8 cellular contexts compared by ENCODE assay signal in genomic region chr1:205430631-205431305, GRCh38. TPM values are rescaled to one million over a fixed set of nuclear protein-coding genes. Genes with fewer than 3 reads are reported as not detected.
DNase-seq lines count a peak whose midpoint lies in the region; ATAC-seq and TF ChIP-seq lines count a peak whose summit lies in the region.

No MANE protein-coding gene starts in this region.

- DNase-seq in MV-4-11 (lab: John Stamatoyannopoulos, UW): peak; percentile 59
- DNase-seq in activated CD8-positive, alpha-beta memory T cell treated with anti-CD3 and anti-CD28 coated beads, Interleukin-2, amount 50 U/mL, for 4 hours: peak; percentile 66
- peak; percentile 94 for DNase-seq in endodermal cell
- peak; percentile 63 for DNase-seq in midbrain (lab: John Stamatoyannopoulos, UW)
- DNase-seq in stimulated activated CD8-positive, alpha-beta memory T cell treated with anti-CD3 and anti-CD28 coated beads, Interleukin-4, amount 100 ng/mL, for 48 hours: peak; percentile 80

- H3K36me3 Mint-ChIP-seq in endodermal cell (ENCODE audit: low read depth): no peaks in the 10 kb centered on the region

- peaks cover 8% of the 10 kb centered on the region for H3K4me1 Mint-ChIP-seq in endodermal cell

- H3F3A ChIP-seq in DOHH2 (ENCODE audit: control insufficient read depth, insufficient read depth): no peaks in the 10 kb centered on the region; the same call in 1 of the 2 replicates

- H3K9me2 ChIP-seq in DOHH2 (replicated peaks; ENCODE audit: control insufficient read depth, low read length): no peaks in the 10 kb centered on the region

- TF ChIP-seq CTCF in DOHH2 (IDR thresholded peaks at IDR 0.05; ENCODE audit: low read depth, low read length, poor library complexity, severe bottlenecking) (peak; percentile 95), endodermal cell (conservative IDR thresholded peaks at IDR 0.05) (peak; percentile 99)

- no peaks in the 10 kb centered on the region for H3K9me3 Mint-ChIP-seq in endodermal cell

- peak overlapping the region; percentile 48 for H3K27ac ChIP-seq in DOHH2 (ENCODE audit: low read depth, low read length)
- H3K27ac ChIP-seq in endodermal cell (ENCODE audit: low read depth, low read length): no peak overlapping the region

- H3K4me1 ChIP-seq in DOHH2 (ENCODE audit: control insufficient read depth, low read length) (peaks cover 37% of the 10 kb centered on the region), endodermal cell (ENCODE audit: control insufficient read depth, insufficient read depth, low read length) (no peaks in the 10 kb centered on the region)

- H4K20me1 ChIP-seq in DOHH2 (ENCODE audit: control insufficient read depth, insufficient read depth, low read depth, low read length): no peaks in the 10 kb centered on the region

- no peaks in the 10 kb centered on the region for H3K27me3 ChIP-seq in DOHH2 (ENCODE audit: control insufficient read depth, low read length)
- H3K27me3 ChIP-seq in endodermal cell (ENCODE audit: control insufficient read depth, insufficient read depth, low read length, poor library complexity, severe bottlenecking): no peaks in the 10 kb centered on the region

- H3K4me3 ChIP-seq in DOHH2 (ENCODE audit: low read length) (peak overlapping the region; percentile 73), endodermal cell (ENCODE audit: low read length) (peak overlapping the region; percentile 82)

- ATAC-seq in HG03439 (IDR thresholded peaks at IDR 0.05; ENCODE audit: unreplicated experiment) (no peak), GM19035 (IDR thresholded peaks at IDR 0.05; ENCODE audit: unreplicated experiment) (no peak)

- peaks cover 47% of the 10 kb centered on the region for H3K27me3 Mint-ChIP-seq in endodermal cell (ENCODE audit: insufficient read depth)

- H3K9me3 ChIP-seq in DOHH2 (ENCODE audit: control insufficient read depth, insufficient read depth, low read length) (no peaks in the 10 kb centered on the region), endodermal cell (ENCODE audit: control insufficient read depth, low read length) (no peaks in the 10 kb centered on the region)

- no peak overlapping the region for H3K27ac Mint-ChIP-seq in endodermal cell

- H3K36me3 ChIP-seq in DOHH2 (ENCODE audit: control insufficient read depth, low read length): no peaks in the 10 kb centered on the region
- H3K36me3 ChIP-seq in endodermal cell (ENCODE audit: control insufficient read depth, insufficient read depth, low read length): no peaks in the 10 kb centered on the region

- peak overlapping the region; percentile 92 for H3K4me2 ChIP-seq in DOHH2 (ENCODE audit: low read length)

- no peaks in the 10 kb centered on the region for H3K79me2 ChIP-seq in DOHH2 (ENCODE audit: control insufficient read depth, low read length)

- H3K9ac ChIP-seq in endodermal cell (ENCODE audit: extremely low read depth, low read length, poor library complexity, severe bottlenecking): peak overlapping the region; percentile 16

- H3K4me3 Mint-ChIP-seq in endodermal cell: peak overlapping the region; percentile 76

- WGBS in endodermal cell (ENCODE audit: insufficient coverage in 1 of 2, insufficient read length in 1 of 2), 2 experiments: 19 to 57% methylated on average over 8 to 34 of the region's 36 CpGs

RNA-seq across cellular contexts. Expression of gene LEMD1, which starts 8.9 kb away (rescaled TPM):
- total RNA-seq in endodermal cell: 10 to 100 TPM; 13.5 to 16.7 TPM
- polyA plus RNA-seq in endodermal cell (2013, experiment 1 of 2): 20.5 TPM
- 20.2 TPM for polyA plus RNA-seq in endodermal cell (2013, experiment 2 of 2)

RNA-seq across cellular contexts. Expression of gene BLACAT1, which starts 25.1 kb away (rescaled TPM):
- 1 to 10 TPM; 7.4 to 7.6 TPM for total RNA-seq in endodermal cell
- polyA plus RNA-seq in endodermal cell (2013, experiment 1 of 2): 9.3 TPM
- polyA plus RNA-seq in endodermal cell (2013, experiment 2 of 2): 9.8 TPM
